Comparison of ENCODE assay signal across 10 cellular contexts in genomic region chr10:26486304-26486703, GRCh38. TPM values are rescaled to one million over a fixed set of nuclear protein-coding genes. Genes with fewer than 3 reads are reported as not detected.
DNase-seq lines count a peak whose midpoint lies in the region; ATAC-seq, FAIRE-seq and TF ChIP-seq lines count a peak whose summit lies in the region.
"Had no signal": no experiment of that assay in that cellular context is flagged by ENCODE, and none has a peak within 500 bp of the region (broad histone marks: within the 10 kb centered on the region; RNA-seq: fewer than 3 reads in every experiment).

No MANE protein-coding gene starts in this region.

- no peak for FAIRE-seq in RCC 7860 (lab: Jason Lieb, UNC)

- peaks cover 0 to 21% (median 12%) of the 10 kb centered on the region in 4 donors for H3K4me1 ChIP-seq in sigmoid colon

- H3K27me3 ChIP-seq in sigmoid colon = no peaks in the 10 kb centered on the region

- CTCF ChIA-PET in Calu3 (lab: Charles Lee) = interaction anchor here (0.6 to 0.8 kb wide), 3 partner anchors 8 to 1420 kb away, joined by 3 to 4 read pairs (median 3); no protein-coding TSS in a partner anchor

- DNase-seq in Calu3 (no peak), RCC 7860 (ENCODE audit: low spot score) (peak; percentile 98), fibroblast of mammary gland (ENCODE audit: low read depth) (peak; percentile 99), sigmoid colon (no peak), NCI-H510A treated with DMSO at 0.1 percent for 48 hours (lab: John Stamatoyannopoulos, UW) (no peak)
- DNase-seq: WERI-Rb-1 had no signal

- no peak overlapping the region for H3K4me3 Mint-ChIP-seq in Calu3 (ENCODE audit: low read depth, unreplicated experiment)

- no peak for ATAC-seq in HG02588 (IDR thresholded peaks at IDR 0.05; ENCODE audit: unreplicated experiment)
- ATAC-seq in HG03159 (IDR thresholded peaks at IDR 0.05; ENCODE audit: unreplicated experiment) = no peak
- no peak for ATAC-seq in HG03460 (IDR thresholded peaks at IDR 0.05; ENCODE audit: unreplicated experiment)

- peak overlapping the region; percentile 28 to 68 (median 58) for H3K27ac ChIP-seq in sigmoid colon
- H3K27ac ChIP-seq: KMS-11, WERI-Rb-1 had no signal

- no peak for TF ChIP-seq EP300 in sigmoid colon (IDR thresholded peaks at IDR 0.05)

- peaks cover 6% of the 10 kb centered on the region for H3K36me3 Mint-ChIP-seq in Calu3 (ENCODE audit: insufficient read depth, unreplicated experiment)

- no peaks in the 10 kb centered on the region for H3K36me3 ChIP-seq in sigmoid colon
- H3K36me3 ChIP-seq: WERI-Rb-1 had no signal

- intact Hi-C loops in Calu3 (cut with micrococcal nuclease; ENCODE audit: unreplicated experiment) = loop anchor here (5.0 kb wide), 1 partner anchor 119 kb away; no protein-coding TSS in a partner anchor
- intact Hi-C loops in sigmoid colon (cut with DNase I) = no loop called here

- H3K9me3 Mint-ChIP-seq in Calu3 (ENCODE audit: low read depth, unreplicated experiment) = no peaks in the 10 kb centered on the region

- no peaks in the 10 kb centered on the region for H3K9me3 ChIP-seq in sigmoid colon

- TF ChIP-seq POLR2A in sigmoid colon (IDR thresholded peaks at IDR 0.05) = no peak

- peak overlapping the region; percentile 23 for H3K4me3 ChIP-seq in fibroblast of mammary gland (ENCODE audit: control insufficient read depth, low read depth, low read length)
- H3K4me3 ChIP-seq in sigmoid colon = no peak overlapping the region

- peak overlapping the region; percentile 96 for H3K27ac Mint-ChIP-seq in Calu3 (ENCODE audit: unreplicated experiment)

- peaks cover 56% of the 10 kb centered on the region for H3K4me1 Mint-ChIP-seq in Calu3 (ENCODE audit: low read depth, unreplicated experiment)

- WGBS in sigmoid colon, 2 donors = 73 to 76% methylated on average over 7 of the region's 7 CpGs

- no peak for TF ChIP-seq CTCF in Calu3 (IDR thresholded peaks at IDR 0.05; ENCODE audit: unreplicated experiment)
- TF ChIP-seq CTCF in fibroblast of mammary gland (conservative IDR thresholded peaks at IDR 0.05; ENCODE audit: control insufficient read depth, insufficient read depth, low read depth, low read length) = no peak
- TF ChIP-seq CTCF in sigmoid colon (IDR thresholded peaks at IDR 0.05) = no peak

- no TSS peak for BruUV-seq in Calu3 (replicated peaks; lab: Mats Ljungman, UMichigan)

- H3K27me3 Mint-ChIP-seq in Calu3 (ENCODE audit: unreplicated experiment) = no peaks in the 10 kb centered on the region

RNA-seq across cellular contexts. Expression of gene APBB1IP, which starts 48.2 kb away (rescaled TPM):
- 1.5 and 1.9 TPM in 2 replicates for total RNA-seq in Calu3 (2022)
- 1 to 10 TPM; 3.3 to 5.0 (median 3.8) TPM for total RNA-seq in sigmoid colon
- 10 to 100 TPM in 1 of 3 donors, 1 to 10 TPM in 2; 1.4 to 11.4 (median 3.0) TPM for polyA plus RNA-seq in sigmoid colon

Comparison
In these comparisons a context has a peak if more than half of its experiments do, and no peak if none do; other contexts are left out.
1. DNase-seq: peak in RCC 7860 (single experiment) and fibroblast of mammary gland (single experiment); none in Calu3 (single experiment), sigmoid colon (single experiment) and NCI-H510A treated with DMSO at 0.1 percent for 48 hours (single experiment).